Comparison of ENCODE assay signal across 1 cellular context in the genomic region with DNA sequence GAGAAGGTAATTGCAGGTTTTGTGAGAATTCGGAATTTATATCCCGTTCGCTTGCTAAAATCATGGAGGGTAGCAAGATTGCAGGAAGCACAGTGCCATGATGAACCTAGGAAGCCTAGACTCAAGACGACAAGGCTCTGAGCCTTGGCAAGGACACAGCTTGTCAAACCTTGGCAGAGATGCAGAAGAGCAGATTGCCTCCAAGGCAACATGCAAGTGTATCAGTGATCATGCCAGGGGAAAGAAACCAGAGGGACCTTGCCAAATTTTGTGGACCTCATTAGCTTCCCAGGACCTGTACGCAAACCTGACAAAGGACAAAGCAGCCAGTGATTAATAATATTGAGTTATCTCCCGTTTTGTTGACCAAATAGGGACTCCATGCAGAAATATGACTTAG.
TF ChIP-seq lines count a peak whose summit lies in the region.

No MANE protein-coding gene starts in this region.

TF ChIP-seq in H1, 55 proteins besides CTCF, POLR2A, EP300 and RAD21 (continued from another document):
- TF ChIP-seq POLR2AphosphoS5 (IDR thresholded peaks at IDR 0.05; ENCODE audit: low read depth, low read length), result no peak
TF ChIP-seq in H1: peak in this region for 0.
